ENCODE assay signal across 8 cellular contexts in the genomic region with DNA sequence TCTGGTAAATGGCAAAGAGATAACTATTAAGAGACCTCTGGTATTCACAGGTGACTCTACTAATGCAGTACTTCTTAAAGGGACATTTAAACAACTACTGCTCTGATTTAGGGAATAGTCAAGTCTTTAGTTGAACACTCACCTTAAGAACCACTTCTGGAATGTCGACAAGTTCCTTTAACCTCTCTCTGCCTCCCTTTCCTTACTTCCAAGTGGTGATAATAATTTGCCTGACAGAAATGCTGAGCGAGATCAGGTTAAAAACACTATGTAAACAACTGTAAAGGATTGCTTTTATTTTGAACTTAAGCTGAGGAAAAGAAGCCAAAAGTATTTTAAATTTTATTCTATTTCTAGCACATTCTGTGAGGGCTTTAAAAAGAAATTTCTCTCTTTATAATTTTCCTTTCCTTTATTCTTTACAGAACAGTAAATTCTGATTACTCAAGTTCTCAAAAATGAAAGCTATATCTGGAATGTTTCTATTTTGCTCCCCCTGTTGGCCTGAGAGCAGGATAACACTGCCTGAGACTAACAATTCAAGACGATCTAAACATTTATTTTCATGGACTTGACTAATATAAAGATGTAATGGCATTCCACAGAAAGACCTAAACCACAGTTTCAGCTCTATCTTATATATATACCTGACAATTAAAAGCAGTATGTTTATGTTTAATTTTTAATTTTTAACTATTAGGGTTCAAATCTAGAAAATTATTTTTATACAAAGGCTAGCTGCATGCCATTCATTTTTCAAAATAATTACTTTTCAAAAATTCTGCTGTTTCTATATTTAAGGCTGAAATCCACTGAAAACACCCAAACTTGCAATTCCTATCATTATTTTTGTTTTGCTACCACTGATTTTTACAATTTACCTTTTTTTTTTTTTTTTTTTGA. TPM values are rescaled to one million over a fixed set of nuclear protein-coding genes. Genes with fewer than 3 reads are reported as not detected.
DNase-seq lines count a peak whose midpoint lies in the region; ATAC-seq and TF ChIP-seq lines count a peak whose summit lies in the region.
"Had no signal": no experiment of that assay in that cellular context is flagged by ENCODE, and none has a peak within 500 bp of the region (broad histone marks: within the 10 kb centered on the region; RNA-seq: fewer than 3 reads in every experiment).

No MANE protein-coding gene starts in this region.

- BruUV-seq in Panc1 (replicated peaks; lab: Mats Ljungman, UMichigan): no TSS peak

- H3K36me3 Mint-ChIP-seq in mesothelial cell of epicardium: peaks cover 22% of the 10 kb centered on the region

- H3K4me1 ChIP-seq in Panc1 (ENCODE audit: control insufficient read depth, insufficient read depth, low read length): peaks cover 6% of the 10 kb centered on the region; the same call in 1 of the 2 replicates

- no peaks in the 10 kb centered on the region for H3K27me3 Mint-ChIP-seq in mesothelial cell of epicardium (ENCODE audit: low read depth)
- H3K27me3 Mint-ChIP-seq: stimulated activated naive CD8-positive, alpha-beta T cell treated with anti-CD3 and anti-CD28 coated beads, Interleukin-15, Interleukin-2, amounts not matched to agents 100 ng/mL and 50 ng/mL, for 24 hours had no signal

- peaks cover 9% of the 10 kb centered on the region; the same call in 1 of the 2 replicates for H3K36me3 ChIP-seq in Panc1 (ENCODE audit: control insufficient read depth, insufficient read depth, low read length)

- peak; percentile 78 for DNase-seq in EH (ENCODE audit: low read depth)
- peak; percentile 73 for DNase-seq in LHCN-M2 (ENCODE audit: low read depth)
- DNase-seq in Panc1 (ENCODE audit: low read depth, low spot score): no peak
- peak in 1 of 10 donors; percentile 16 for DNase-seq in dorsolateral prefrontal cortex
- DNase-seq in mesothelial cell of epicardium (ENCODE audit: low spot score in 2 of 2, unreplicated experiment in 2 of 2): no peak
- no peak for DNase-seq in occipital lobe (lab: John Stamatoyannopoulos, UW)

- peaks cover 12% of the 10 kb centered on the region for H3K4me1 Mint-ChIP-seq in mesothelial cell of epicardium

- H3K4me3 ChIP-seq in Panc1 (ENCODE audit: low read depth in 2 of 2, low read length in 2 of 2) (no peak overlapping the region), dorsolateral prefrontal cortex (peak overlapping the region in 8 of 59 donors; percentile 2 to 26 (median 9))

- CTCF ChIA-PET in Panc1 (lab: Charles Lee): interaction anchor here (0.6 to 1.5 kb wide), 11 partner anchors 8 to 1224 kb away, joined by 3 to 19 read pairs (median 3); no protein-coding TSS in a partner anchor

- H3K9me3 Mint-ChIP-seq in mesothelial cell of epicardium: no peaks in the 10 kb centered on the region
- H3K9me3 Mint-ChIP-seq: stimulated activated naive CD8-positive, alpha-beta T cell treated with anti-CD3 and anti-CD28 coated beads, Interleukin-15, Interleukin-2, amounts not matched to agents 100 ng/mL and 50 ng/mL, for 24 hours had no signal

- H3K27ac ChIP-seq in Panc1 (ENCODE audit: low read length) (peak overlapping the region; percentile 60; the same call in 1 of the 2 replicates), dorsolateral prefrontal cortex (peak overlapping the region in 41 of 59 donors; percentile 3 to 82 (median 50))

- intact Hi-C loops in Panc1 (cut with micrococcal nuclease; ENCODE audit: unreplicated experiment): loop anchor here (1.0 kb wide), 1 partner anchor 72 kb away; no protein-coding TSS in a partner anchor
- intact Hi-C loops in dorsolateral prefrontal cortex (cut with DNase I): loop anchor here (2.0 to 5.0 kb wide), 3 partner anchors 55 to 74 kb away; partner anchors contain the start of genes KNTC1 (in 1 of the 2) and RSRC2 (in 1 of the 2)

- peak; percentile 71 for ATAC-seq in Panc1
- ATAC-seq in esophagus mucosa: no peak

- H3K27me3 ChIP-seq in Panc1 (ENCODE audit: control insufficient read depth, insufficient read depth, low read length) (no peaks in the 10 kb centered on the region), dorsolateral prefrontal cortex (no peaks in the 10 kb centered on the region)

- no peaks in the 10 kb centered on the region for H3K9me3 ChIP-seq in Panc1 (ENCODE audit: control insufficient read depth, insufficient read depth, low read depth, low read length)

- in situ Hi-C loops in Panc1 (cut with HindIII; ENCODE audit: low pct_unique_long_range_greater_than_20kb, low sequenced_read_pairs): no loop called here

- peak overlapping the region; percentile 98 for H3K27ac Mint-ChIP-seq in mesothelial cell of epicardium
- H3K27ac Mint-ChIP-seq: stimulated activated naive CD8-positive, alpha-beta T cell treated with anti-CD3 and anti-CD28 coated beads, Interleukin-15, Interleukin-2, amounts not matched to agents 100 ng/mL and 50 ng/mL, for 24 hours had no signal

- H3K4me3 Mint-ChIP-seq in mesothelial cell of epicardium: peak overlapping the region; percentile 43
- H3K4me3 Mint-ChIP-seq: stimulated activated naive CD8-positive, alpha-beta T cell treated with anti-CD3 and anti-CD28 coated beads, Interleukin-15, Interleukin-2, amounts not matched to agents 100 ng/mL and 50 ng/mL, for 24 hours had no signal

- TF ChIP-seq CTCF in Panc1 (IDR thresholded peaks at IDR 0.05): peak; percentile 80; the same call in 1 of the 2 replicates
- TF ChIP-seq CTCF in dorsolateral prefrontal cortex (IDR thresholded peaks at IDR 0.05 in 54 of 56, conservative IDR thresholded peaks at IDR 0.05 in 2 of 56; ENCODE audit: low read depth in 1 of 56, partially characterized antibody in 56 of 56): peak; percentile 56 to 89 (median 80)
- peak; percentile 73 for TF ChIP-seq CTCF in mesothelial cell of epicardium (IDR thresholded peaks at IDR 0.05; ENCODE audit: unreplicated experiment)

- POLR2A ChIA-PET in Panc1 (lab: Charles Lee): interaction anchor here (0.6 kb wide), 2 partner anchors 103 to 132 kb away, joined by 3 to 4 read pairs; no protein-coding TSS in a partner anchor

RNA-seq across cellular contexts. Expression of gene ZCCHC8, which starts 29.2 kb away (rescaled TPM):
- total RNA-seq in LHCN-M2 (2014; rRNA removed): 14.6 and 15.1 TPM in 2 replicates
- 4.7 TPM for polyA plus RNA-seq in LHCN-M2 (2012)
- total RNA-seq in Panc1 (2021; ENCODE audit: unreplicated experiment): 32.5 TPM
- polyA plus RNA-seq in Panc1 (2012; ENCODE audit: insufficient read length): 16.9 TPM
- 10 to 100 TPM; 13.4 to 37.0 (median 23.0) TPM for total RNA-seq in dorsolateral prefrontal cortex
- total RNA-seq in mesothelial cell of epicardium: 27.2 to 28.6 TPM (median 28.4 TPM) in 3 replicates
- total RNA-seq in occipital lobe: 31.7 TPM
- 15.5 TPM for total RNA-seq in esophagus mucosa

RNA-seq across cellular contexts. Expression of gene CLIP1, which starts 49.1 kb away (rescaled TPM):
- total RNA-seq in LHCN-M2 (2014; rRNA removed): 35.1 and 38.3 TPM in 2 replicates
- 14.6 TPM for polyA plus RNA-seq in LHCN-M2 (2012)
- total RNA-seq in Panc1 (2021; ENCODE audit: unreplicated experiment): 117 TPM
- 52.1 TPM for polyA plus RNA-seq in Panc1 (2012; ENCODE audit: insufficient read length)
- 100 to 1,000 TPM in 119 of 120 experiments, 10 to 100 TPM in 1; 83.6 to 189 (median 139) TPM for total RNA-seq in dorsolateral prefrontal cortex
- 58.9 to 65.2 TPM (median 61.9 TPM) in 3 replicates for total RNA-seq in mesothelial cell of epicardium
- total RNA-seq in occipital lobe: 73.5 TPM
- 132 TPM for total RNA-seq in esophagus mucosa

RNA-seq across cellular contexts. Expression of gene RSRC2, which starts 55.2 kb away (rescaled TPM):
- 50.9 and 52.0 TPM in 2 replicates for total RNA-seq in LHCN-M2 (2014; rRNA removed)
- polyA plus RNA-seq in LHCN-M2 (2012): 24.6 TPM
- total RNA-seq in Panc1 (2021; ENCODE audit: unreplicated experiment): 57.8 TPM
- 53.5 TPM for polyA plus RNA-seq in Panc1 (2012; ENCODE audit: insufficient read length)
- 100 to 1,000 TPM in 2 of 120 experiments, 10 to 100 TPM in 118; 61.3 to 108 (median 77.8) TPM for total RNA-seq in dorsolateral prefrontal cortex
- total RNA-seq in mesothelial cell of epicardium: 124 to 131 TPM (median 131 TPM) in 3 replicates
- 77.7 TPM for total RNA-seq in occipital lobe
- 31.7 TPM for total RNA-seq in esophagus mucosa

RNA-seq across cellular contexts. Expression of gene KNTC1, which starts 55.5 kb away (rescaled TPM):
- 39.7 and 41.7 TPM in 2 replicates for total RNA-seq in LHCN-M2 (2014; rRNA removed)
- 5.2 TPM for polyA plus RNA-seq in LHCN-M2 (2012)
- total RNA-seq in Panc1 (2021; ENCODE audit: unreplicated experiment): 53.9 TPM
- 11.4 TPM for polyA plus RNA-seq in Panc1 (2012; ENCODE audit: insufficient read length)
- total RNA-seq in dorsolateral prefrontal cortex: 10 to 100 TPM in 107 of 120 experiments, 1 to 10 TPM in 13; 7.7 to 22.4 (median 13.5) TPM
- 43.1 to 47.8 TPM (median 43.6 TPM) in 3 replicates for total RNA-seq in mesothelial cell of epicardium
- total RNA-seq in occipital lobe: 20.9 TPM
- 15.4 TPM for total RNA-seq in esophagus mucosa

Comparison
In these comparisons a context has a peak if more than half of its experiments do, and no peak if none do; other contexts are left out.
1. DNase-seq: peak in EH (single experiment) and LHCN-M2 (single experiment); none in Panc1 (single experiment), mesothelial cell of epicardium (0 of 2) and occipital lobe (single experiment).
2. Peak in every context shown above with its lines, with median percentiles within 50 percentile points of each other: CTCF ChIP-seq.